In the genomic region with DNA sequence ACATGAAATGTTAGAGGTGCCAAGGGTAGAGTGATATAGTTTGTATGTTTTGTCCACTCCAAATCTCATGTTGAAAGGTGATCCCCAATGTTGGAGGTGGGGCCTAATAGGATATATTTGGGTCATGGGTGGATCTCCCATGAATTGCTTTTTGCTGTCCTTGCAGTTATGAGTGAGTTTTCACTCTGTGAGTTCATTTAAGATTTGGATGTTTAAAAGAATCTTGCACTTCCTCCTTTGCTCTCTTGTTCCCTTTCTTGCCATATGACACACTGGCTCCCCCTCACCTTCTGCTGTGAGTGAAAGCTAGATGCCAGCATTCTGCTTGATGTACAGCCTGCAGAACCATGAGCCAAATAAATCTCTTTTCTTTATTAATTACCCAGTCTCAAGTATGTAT, we compare ENCODE assay signal across 2 cellular contexts.
A peak's percentile ranks its signal among the peaks of the same experiment; 100 is the strongest.
TF ChIP-seq lines count a peak whose summit lies in the region.

No MANE protein-coding gene starts in this region.

TF ChIP-seq in HepG2, 621 proteins besides CTCF, POLR2A, EP300 and RAD21 (continued from another document):
- peak; percentile 44 to 54 for TF ChIP-seq MAFK (conservative IDR thresholded peaks at IDR 0.05 in 1 of 2, IDR thresholded peaks at IDR 0.05 in 1 of 2; ENCODE audit: low read length in 2 of 2)

TF ChIP-seq in SK-N-SH, 30 proteins besides CTCF, POLR2A, EP300 and RAD21 (continued from another document):
- TF ChIP-seq, protein P1, sequence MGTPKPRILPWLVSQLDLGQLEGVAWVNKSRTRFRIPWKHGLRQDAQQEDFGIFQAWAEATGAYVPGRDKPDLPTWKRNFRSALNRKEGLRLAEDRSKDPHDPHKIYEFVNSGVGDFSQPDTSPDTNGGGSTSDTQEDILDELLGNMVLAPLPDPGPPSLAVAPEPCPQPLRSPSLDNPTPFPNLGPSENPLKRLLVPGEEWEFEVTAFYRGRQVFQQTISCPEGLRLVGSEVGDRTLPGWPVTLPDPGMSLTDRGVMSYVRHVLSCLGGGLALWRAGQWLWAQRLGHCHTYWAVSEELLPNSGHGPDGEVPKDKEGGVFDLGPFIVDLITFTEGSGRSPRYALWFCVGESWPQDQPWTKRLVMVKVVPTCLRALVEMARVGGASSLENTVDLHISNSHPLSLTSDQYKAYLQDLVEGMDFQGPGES (IDR thresholded peaks at IDR 0.05; ENCODE audit: low read depth, low read length): no peak
- TF ChIP-seq RFX5 (IDR thresholded peaks at IDR 0.05; ENCODE audit: low read length) (no peak), YY1 (IDR thresholded peaks at IDR 0.05; ENCODE audit: low read depth) (no peak), TCF12 (IDR thresholded peaks at IDR 0.05) (no peak), GATA2 (CRISPR knock-in tag; IDR thresholded peaks at IDR 0.05) (no peak), RCOR1 (IDR thresholded peaks at IDR 0.05; ENCODE audit: low read length) (no peak)
- TF ChIP-seq, protein P2, sequence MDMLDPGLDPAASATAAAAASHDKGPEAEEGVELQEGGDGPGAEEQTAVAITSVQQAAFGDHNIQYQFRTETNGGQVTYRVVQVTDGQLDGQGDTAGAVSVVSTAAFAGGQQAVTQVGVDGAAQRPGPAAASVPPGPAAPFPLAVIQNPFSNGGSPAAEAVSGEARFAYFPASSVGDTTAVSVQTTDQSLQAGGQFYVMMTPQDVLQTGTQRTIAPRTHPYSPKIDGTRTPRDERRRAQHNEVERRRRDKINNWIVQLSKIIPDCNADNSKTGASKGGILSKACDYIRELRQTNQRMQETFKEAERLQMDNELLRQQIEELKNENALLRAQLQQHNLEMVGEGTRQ (IDR thresholded peaks at IDR 0.05; ENCODE audit: borderline replicate concordance, low read depth, low read length): no peak
